15 cellular contexts compared by ENCODE assay signal in the genomic region with DNA sequence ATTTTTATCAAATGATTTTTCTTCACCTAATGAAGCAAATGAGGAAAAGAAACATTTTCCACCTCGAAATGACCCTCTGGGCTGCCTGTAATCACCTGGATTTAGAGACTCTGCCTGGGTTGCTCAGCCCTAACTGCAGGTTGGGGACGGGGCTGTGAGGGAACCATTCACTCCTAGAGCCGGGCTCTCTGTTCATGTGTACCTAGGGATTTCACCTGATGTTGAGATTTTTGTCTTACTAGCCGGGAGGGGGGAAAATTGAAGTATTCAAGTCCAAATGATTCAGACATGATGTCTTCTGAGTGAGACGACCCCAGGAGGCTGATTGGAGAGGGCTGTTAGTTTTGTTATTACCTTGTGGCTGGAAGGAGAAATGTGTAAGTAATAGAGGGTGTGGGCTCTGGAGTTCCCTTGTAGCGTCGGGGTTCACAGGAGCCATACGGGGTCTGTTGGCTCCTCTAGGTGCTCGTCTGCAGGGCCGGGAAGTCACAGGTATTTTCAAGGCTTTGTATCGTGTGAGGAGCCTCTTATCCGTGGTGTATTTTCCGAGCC. TPM values are rescaled to one million over a fixed set of nuclear protein-coding genes. Genes with fewer than 3 reads are reported as not detected.
A peak's percentile ranks its signal among the peaks of the same experiment; 100 is the strongest.
DNase-seq lines count a peak whose midpoint lies in the region; ATAC-seq, FAIRE-seq and TF ChIP-seq lines count a peak whose summit lies in the region.
"Had no signal": no experiment of that assay in that cellular context is flagged by ENCODE, and none has a peak within 500 bp of the region (broad histone marks: within the 10 kb centered on the region; RNA-seq: fewer than 3 reads in every experiment).

No MANE protein-coding gene starts in this region.

- DNase-seq in T-helper 1 cell (no peak), astrocyte (ENCODE audit: low read depth) (no peak), small intestine (no peak), iPS-NIHi11 (ENCODE audit: low spot score) (no peak)
- DNase-seq in effector CD4-positive, alpha-beta T cell: no peak
- DNase-seq: colonic mucosa, MG63, T1000 had no signal

- peak overlapping the region; percentile 78 for H3K4me3 Mint-ChIP-seq in T-helper 1 cell treated with Interleukin-12 subunit alpha and Interleukin-12 subunit beta and Interleukin-4 antibody, amounts not matched to agents 30 μg/mL and 1 μg/mL, for 36 hours
- H3K4me3 Mint-ChIP-seq in astrocyte (ENCODE audit: unreplicated experiment): peak overlapping the region; percentile 10

- peaks cover 52% of the 10 kb centered on the region for H3K79me2 ChIP-seq in astrocyte (ENCODE audit: insufficient read depth, low read length)

- no peak overlapping the region for H2AFZ ChIP-seq in astrocyte (ENCODE audit: low read depth, low read length)
- H2AFZ ChIP-seq: hepatocyte had no signal

- H3K4me1 ChIP-seq in astrocyte (ENCODE audit: insufficient read depth, low read length) (no peaks in the 10 kb centered on the region), small intestine (ENCODE audit: control insufficient read depth in 2 of 2, insufficient read depth in 1 of 2, low read depth in 1 of 2, low read length in 1 of 2) (no peaks in the 10 kb centered on the region)
- H3K4me1 ChIP-seq: colonic mucosa had no signal

- no peak overlapping the region for H3K9ac ChIP-seq in astrocyte (ENCODE audit: low read length)

- no peak for TF ChIP-seq CTCF in astrocyte (IDR thresholded peaks at IDR 0.05; ENCODE audit: insufficient read depth, low read depth, low read length)

- H3K9me3 Mint-ChIP-seq in T-helper 1 cell treated with Interleukin-12 subunit alpha and Interleukin-12 subunit beta and Interleukin-4 antibody, amounts not matched to agents 30 μg/mL and 1 μg/mL, for 36 hours: no peaks in the 10 kb centered on the region
- H3K9me3 Mint-ChIP-seq in astrocyte (ENCODE audit: unreplicated experiment): no peaks in the 10 kb centered on the region

- no peak overlapping the region for H3K27ac ChIP-seq in astrocyte (ENCODE audit: low read depth, low read length)
- H3K27ac ChIP-seq in small intestine (ENCODE audit: low read depth in 1 of 2, low read length in 1 of 2): peak overlapping the region; percentile 2 to 73
- H3K27ac ChIP-seq: 22Rv1 had no signal

- ATAC-seq in HG03175 (IDR thresholded peaks at IDR 0.05; ENCODE audit: unreplicated experiment) (peak; percentile 30), GM19455 (IDR thresholded peaks at IDR 0.05; ENCODE audit: unreplicated experiment) (no peak)
- ATAC-seq: left lobe of liver had no signal

- H3K27me3 ChIP-seq in astrocyte (ENCODE audit: insufficient read depth, low read length) (no peaks in the 10 kb centered on the region), small intestine (ENCODE audit: control insufficient read depth in 2 of 2, insufficient read depth in 2 of 2, low read length in 2 of 2) (no peaks in the 10 kb centered on the region)
- H3K27me3 ChIP-seq: colonic mucosa, hepatocyte, MG63 had no signal

- peaks cover 65% of the 10 kb centered on the region for H4K20me1 ChIP-seq in astrocyte (ENCODE audit: insufficient read depth, low read length)

- 69 to 80% (median 79%) methylated on average over 13 of the region's 13 CpGs for WGBS in small intestine, 3 donors

- peaks cover 51% of the 10 kb centered on the region for H3K36me3 Mint-ChIP-seq in T-helper 1 cell treated with Interleukin-12 subunit alpha and Interleukin-12 subunit beta and Interleukin-4 antibody, amounts not matched to agents 30 μg/mL and 1 μg/mL, for 36 hours (ENCODE audit: low read depth)
- H3K36me3 Mint-ChIP-seq in astrocyte (ENCODE audit: low read depth, unreplicated experiment): peaks cover 30% of the 10 kb centered on the region

- peak overlapping the region; percentile 98 for H3K27ac Mint-ChIP-seq in T-helper 1 cell treated with Interleukin-12 subunit alpha and Interleukin-12 subunit beta and Interleukin-4 antibody, amounts not matched to agents 30 μg/mL and 1 μg/mL, for 36 hours
- no peak overlapping the region for H3K27ac Mint-ChIP-seq in astrocyte (ENCODE audit: unreplicated experiment)

- H3K27me3 Mint-ChIP-seq in T-helper 1 cell treated with Interleukin-12 subunit alpha and Interleukin-12 subunit beta and Interleukin-4 antibody, amounts not matched to agents 30 μg/mL and 1 μg/mL, for 36 hours (ENCODE audit: low read depth): no peaks in the 10 kb centered on the region
- H3K27me3 Mint-ChIP-seq in astrocyte (ENCODE audit: low read depth, unreplicated experiment): no peaks in the 10 kb centered on the region

- no peak overlapping the region for H3K4me2 ChIP-seq in astrocyte (ENCODE audit: low read length)
- H3K4me2 ChIP-seq: hepatocyte had no signal

- H3K36me3 ChIP-seq in astrocyte (ENCODE audit: insufficient read depth, low read length): peaks cover 19% of the 10 kb centered on the region
- peaks cover 3 to 13% of the 10 kb centered on the region in 2 donors for H3K36me3 ChIP-seq in small intestine (ENCODE audit: control insufficient read depth in 2 of 2, insufficient read depth in 2 of 2, low read length in 2 of 2)

- peaks cover 41% of the 10 kb centered on the region for H3K4me1 Mint-ChIP-seq in T-helper 1 cell treated with Interleukin-12 subunit alpha and Interleukin-12 subunit beta and Interleukin-4 antibody, amounts not matched to agents 30 μg/mL and 1 μg/mL, for 36 hours (ENCODE audit: low read depth)
- H3K4me1 Mint-ChIP-seq in astrocyte (ENCODE audit: low read depth, unreplicated experiment): peaks cover 2% of the 10 kb centered on the region

- H3K4me3 ChIP-seq in astrocyte (ENCODE audit: insufficient read depth, low read depth, low read length) (no peak overlapping the region), small intestine (ENCODE audit: low read depth in 1 of 2, low read length in 2 of 2) (no peak overlapping the region)
- H3K4me3 ChIP-seq: colonic mucosa, hepatocyte, MG63 had no signal

- FAIRE-seq in astrocyte (lab: Jason Lieb, UNC) (no peak), small intestine (lab: Jason Lieb, UNC) (no peak)
- FAIRE-seq: urothelium cell line had no signal

- H3K9me3 ChIP-seq in astrocyte (ENCODE audit: insufficient read depth, low read depth, low read length): no peaks in the 10 kb centered on the region
- H3K9me3 ChIP-seq in small intestine (ENCODE audit: control insufficient read depth, low read depth): no peaks in the 10 kb centered on the region
- H3K9me3 ChIP-seq: colonic mucosa, MG63 had no signal

RNA-seq across cellular contexts. Expression of gene PWP2, which starts 42.3 kb away (rescaled TPM):
- total RNA-seq in astrocyte: 14.8 and 17.1 TPM in 2 replicates
- polyA plus RNA-seq in small intestine: 10 to 100 TPM in 2 of 3 donors, 1 to 10 TPM in 1; 6.7 to 44.0 (median 25.0) TPM

RNA-seq across cellular contexts. Expression of gene TRAPPC10, which starts 52.8 kb away (rescaled TPM):
- total RNA-seq in astrocyte: 42.3 and 45.7 TPM in 2 replicates
- 10 to 100 TPM in 1 of 3 donors, 1 to 10 TPM in 2; 8.4 to 14.0 (median 8.7) TPM for polyA plus RNA-seq in small intestine
